23 cellular contexts compared by ENCODE assay signal in genomic region chr10:52664629-52665028, GRCh38.
"Had no signal": no experiment of that assay in that cellular context is flagged by ENCODE, and none has a peak within 500 bp of the region (broad histone marks: within the 10 kb centered on the region; RNA-seq: fewer than 3 reads in every experiment).

No MANE protein-coding gene starts in this region.

- H3K27me3 ChIP-seq: ovary, right atrium auricular region, right lobe of liver, tibial nerve, uterus had no signal

- H3K27me3 Mint-ChIP-seq: naive thymus-derived CD4-positive, alpha-beta T cell; natural killer cell treated with Interleukin-12 subunit alpha and Interleukin-12 subunit beta and Interleukin-15 and Interleukin-18, amount 100 ng/mL, for 72 hours; progenitor cell of endocrine pancreas; stimulated activated memory B cell treated with anti-CD40 and anti-IgM and Interleukin-4, amounts not matched to agents 10 μg/mL and 1 μg/mL and 100 μg/mL, for 72 hours; stimulated activated naive CD8-positive, alpha-beta T cell treated with anti-CD3 and anti-CD28 coated beads, Interleukin-15, amount 100 ng/mL, for 72 hours; type B pancreatic cell had no signal

- H3K9me3 ChIP-seq: ovary, right lobe of liver, uterus had no signal

- H3K36me3 ChIP-seq: left ventricle myocardium inferior, ovary, right atrium auricular region, right lobe of liver, tibial nerve, uterus had no signal

- H3K4me1 ChIP-seq: left ventricle myocardium inferior, right atrium auricular region, right lobe of liver, tibial nerve, uterus had no signal

- H3K4me3 ChIP-seq: left ventricle myocardium inferior, lung, mucosa of descending colon, ovary, right atrium auricular region, right lobe of liver, smooth muscle cell, tibial nerve, uterus had no signal

- H3K27ac Mint-ChIP-seq: naive thymus-derived CD4-positive, alpha-beta T cell; natural killer cell treated with Interleukin-12 subunit alpha and Interleukin-12 subunit beta and Interleukin-15 and Interleukin-18, amount 100 ng/mL, for 72 hours; progenitor cell of endocrine pancreas; stimulated activated memory B cell treated with anti-CD40 and anti-IgM and Interleukin-4, amounts not matched to agents 10 μg/mL and 1 μg/mL and 100 μg/mL, for 72 hours; stimulated activated naive CD8-positive, alpha-beta T cell treated with anti-CD3 and anti-CD28 coated beads, Interleukin-15, amount 100 ng/mL, for 72 hours; type B pancreatic cell had no signal

- ATAC-seq: mucosa of descending colon; naive thymus-derived CD4-positive, alpha-beta T cell; natural killer cell treated with Interleukin-12 subunit alpha and Interleukin-12 subunit beta and Interleukin-15 and Interleukin-18, amount 100 ng/mL, for 72 hours; right lobe of liver; stimulated activated memory B cell treated with anti-CD40 and anti-IgM and Interleukin-4, amounts not matched to agents 10 μg/mL and 1 μg/mL and 100 μg/mL, for 72 hours; stimulated activated naive CD8-positive, alpha-beta T cell treated with anti-CD3 and anti-CD28 coated beads, Interleukin-15, amount 100 ng/mL, for 72 hours had no signal

- DNase-seq: islet precursor cell; left ventricle myocardium inferior; midbrain; mucosa of descending colon; naive thymus-derived CD4-positive, alpha-beta T cell; ovary; right lobe of liver; stimulated activated CD4-positive, alpha-beta T cell treated with anti-CD3 and anti-CD28 coated beads, Interleukin-1b, Interleukin-23, amount 100 ng/mL, for 48 hours; stimulated activated CD4-positive, alpha-beta T cell treated with anti-CD3 and anti-CD28 coated beads, Interleukin-2, amount 100 ng/mL, for 48 hours; stimulated activated CD4-positive, alpha-beta T cell treated with anti-CD3 and anti-CD28 coated beads, Interleukin-4, amount 100 ng/mL, for 4 hours; stimulated activated CD8-positive, alpha-beta memory T cell treated with anti-CD3 and anti-CD28 coated beads, Interleukin-4, amount 100 ng/mL, for 48 hours; stimulated activated naive CD4-positive, alpha-beta T cell treated with Interleukin-2 at 50 U/mL for 16 hours; stimulated activated naive CD8-positive, alpha-beta T cell treated with anti-CD3 and anti-CD28 coated beads, Interleukin-15, amount 100 ng/mL, for 72 hours; substantia nigra; uterus had no signal

- H3K4me3 Mint-ChIP-seq: naive thymus-derived CD4-positive, alpha-beta T cell; natural killer cell treated with Interleukin-12 subunit alpha and Interleukin-12 subunit beta and Interleukin-15 and Interleukin-18, amount 100 ng/mL, for 72 hours; stimulated activated memory B cell treated with anti-CD40 and anti-IgM and Interleukin-4, amounts not matched to agents 10 μg/mL and 1 μg/mL and 100 μg/mL, for 72 hours; stimulated activated naive CD8-positive, alpha-beta T cell treated with anti-CD3 and anti-CD28 coated beads, Interleukin-15, amount 100 ng/mL, for 72 hours; type B pancreatic cell had no signal

- H3K4me2 ChIP-seq: smooth muscle cell had no signal

- H3K36me3 Mint-ChIP-seq: natural killer cell treated with Interleukin-12 subunit alpha and Interleukin-12 subunit beta and Interleukin-15 and Interleukin-18, amount 100 ng/mL, for 72 hours; stimulated activated memory B cell treated with anti-CD40 and anti-IgM and Interleukin-4, amounts not matched to agents 10 μg/mL and 1 μg/mL and 100 μg/mL, for 72 hours; type B pancreatic cell had no signal

- H3K27ac ChIP-seq: left ventricle myocardium inferior, ovary, right atrium auricular region, right lobe of liver, tibial nerve, uterus had no signal

- H3K4me1 Mint-ChIP-seq: naive thymus-derived CD4-positive, alpha-beta T cell; stimulated activated memory B cell treated with anti-CD40 and anti-IgM and Interleukin-4, amounts not matched to agents 10 μg/mL and 1 μg/mL and 100 μg/mL, for 72 hours; stimulated activated naive CD8-positive, alpha-beta T cell treated with anti-CD3 and anti-CD28 coated beads, Interleukin-15, amount 100 ng/mL, for 72 hours had no signal
